ENCODE assay signal across 20 cellular contexts in the genomic region with DNA sequence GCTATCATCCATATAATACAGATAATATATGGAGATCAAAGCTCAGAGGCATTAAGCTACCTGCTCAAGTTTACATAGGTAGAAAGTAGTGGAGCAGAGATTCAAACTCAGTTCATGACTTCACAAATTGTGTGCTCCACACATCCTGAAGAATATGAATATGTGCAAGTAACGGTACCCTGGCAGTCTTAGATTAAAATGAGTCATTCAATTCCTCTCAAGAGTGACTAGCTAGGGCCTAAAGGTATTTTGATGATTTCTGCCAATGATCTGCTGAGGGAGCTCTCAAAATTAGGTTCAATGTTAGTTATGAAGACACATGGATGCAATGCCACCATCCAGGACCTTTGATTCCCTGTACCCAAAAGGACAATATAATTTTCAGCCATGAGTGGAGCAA.
"Had no signal": no experiment of that assay in that cellular context is flagged by ENCODE, and none has a peak within 500 bp of the region (broad histone marks: within the 10 kb centered on the region; RNA-seq: fewer than 3 reads in every experiment).

No MANE protein-coding gene starts in this region.

- H3K36me3 Mint-ChIP-seq: activated CD4-positive, alpha-beta memory T cell treated with anti-CD3 and anti-CD28 coated beads for 36 hours; activated CD8-positive, alpha-beta memory T cell treated with anti-CD3 and anti-CD28 coated beads, Interleukin-2, amount 10 ng/mL, durations not matched to agents 7 days and 5 days; natural killer cell had no signal

- H3K4me1 ChIP-seq: prostate gland, right lobe of liver, stomach, testis, upper lobe of right lung had no signal

- H3K79me2 ChIP-seq: hepatocyte had no signal

- H3K27me3 Mint-ChIP-seq: activated CD4-positive, alpha-beta memory T cell treated with anti-CD3 and anti-CD28 coated beads for 36 hours; activated CD4-positive, alpha-beta T cell treated with anti-CD3 and anti-CD28 coated beads for 36 hours; activated CD8-positive, alpha-beta memory T cell treated with anti-CD3 and anti-CD28 coated beads, Interleukin-2, amount 10 ng/mL, durations not matched to agents 7 days and 5 days; T-helper 17 cell had no signal

- H3K9me3 Mint-ChIP-seq: activated CD4-positive, alpha-beta memory T cell treated with anti-CD3 and anti-CD28 coated beads for 36 hours; activated T-cell treated with anti-CD3 and anti-CD28 coated beads, Interleukin-2, amount 50 U/mL, for 24 hours; endodermal cell; natural killer cell had no signal

- H2AFZ ChIP-seq: hepatocyte had no signal

- H3K27ac ChIP-seq: dorsolateral prefrontal cortex, hepatocyte, prostate gland, right lobe of liver, stomach, testis, upper lobe of right lung had no signal

- H3K4me3 ChIP-seq: dorsolateral prefrontal cortex, hepatocyte, prostate gland, right lobe of liver, stomach, testis, upper lobe of right lung had no signal

- FAIRE-seq: kidney had no signal

- H3K27me3 ChIP-seq: dorsolateral prefrontal cortex, hepatocyte, right lobe of liver, stomach, testis, upper lobe of right lung had no signal

- H3K9me3 ChIP-seq: prostate gland, right lobe of liver, stomach, testis, upper lobe of right lung had no signal

- H3K36me3 ChIP-seq: prostate gland, right lobe of liver, stomach, upper lobe of right lung had no signal

- H3K4me3 Mint-ChIP-seq: activated CD4-positive, alpha-beta memory T cell treated with anti-CD3 and anti-CD28 coated beads for 36 hours; activated CD4-positive, alpha-beta T cell treated with anti-CD3 and anti-CD28 coated beads for 36 hours; activated CD8-positive, alpha-beta memory T cell treated with anti-CD3 and anti-CD28 coated beads, Interleukin-2, amount 10 ng/mL, durations not matched to agents 7 days and 5 days; activated T-cell treated with anti-CD3 and anti-CD28 coated beads, Interleukin-2, amount 50 U/mL, for 24 hours; endodermal cell; natural killer cell; T-helper 17 cell had no signal

- H3K27ac Mint-ChIP-seq: activated CD4-positive, alpha-beta memory T cell treated with anti-CD3 and anti-CD28 coated beads for 36 hours; activated CD4-positive, alpha-beta T cell treated with anti-CD3 and anti-CD28 coated beads for 36 hours; activated CD8-positive, alpha-beta memory T cell treated with anti-CD3 and anti-CD28 coated beads, Interleukin-2, amount 10 ng/mL, durations not matched to agents 7 days and 5 days; activated T-cell treated with anti-CD3 and anti-CD28 coated beads, Interleukin-2, amount 50 U/mL, for 24 hours; endodermal cell; natural killer cell; T-helper 17 cell had no signal

- H3K4me1 Mint-ChIP-seq: activated CD4-positive, alpha-beta T cell treated with anti-CD3 and anti-CD28 coated beads for 36 hours; natural killer cell had no signal

- H3K4me2 ChIP-seq: hepatocyte had no signal

- DNase-seq: activated CD4-positive, alpha-beta memory T cell treated with anti-CD3 and anti-CD28 coated beads for 36 hours; activated CD4-positive, alpha-beta T cell treated with anti-CD3 and anti-CD28 coated beads for 36 hours; activated CD8-positive, alpha-beta memory T cell treated with anti-CD3 and anti-CD28 coated beads, Interleukin-2, amount 10 ng/mL, durations not matched to agents 7 days and 5 days; activated effector memory CD4-positive, alpha-beta T cell treated with Interleukin-2 at 50 U/mL for 16 hours; activated naive CD4-positive, alpha-beta T cell treated with anti-CD3 and anti-CD28 coated beads, Interleukin-2, amount 50 U/mL, for 16 hours; activated T-cell treated with anti-CD3 and anti-CD28 coated beads, Interleukin-2, amount 50 U/mL, for 24 hours; dorsolateral prefrontal cortex; endodermal cell; kidney; mesendoderm; natural killer cell; occipital lobe; right lobe of liver; stimulated activated CD4-positive, alpha-beta T cell treated with anti-CD3 and anti-CD28 coated beads, Interleukin-1b, Interleukin-23, amount 100 ng/mL, for 48 hours; stomach; T-helper 17 cell; testis; upper lobe of right lung had no signal
